In genomic region chr5:95871407-95871806, GRCh38 we compare ENCODE assay signal across 15 cellular contexts. TPM values are rescaled to one million over a fixed set of nuclear protein-coding genes. Genes with fewer than 3 reads are reported as not detected.
DNase-seq lines count a peak whose midpoint lies in the region; ATAC-seq and TF ChIP-seq lines count a peak whose summit lies in the region.
"Had no signal": no experiment of that assay in that cellular context is flagged by ENCODE, and none has a peak within 500 bp of the region (broad histone marks: within the 10 kb centered on the region; RNA-seq: fewer than 3 reads in every experiment).

No MANE protein-coding gene starts in this region.

- DNase-seq in activated CD8-positive, alpha-beta T cell treated with anti-CD3 and anti-CD28 coated beads for 36 hours: no peak
- DNase-seq in activated CD8-positive, alpha-beta T cell treated with anti-CD3 and anti-CD28 coated beads, Interleukin-2, amount 10 ng/mL, durations not matched to agents 7 days and 5 days: no peak
- DNase-seq in natural killer cell treated with Interleukin-12 subunit alpha and Interleukin-12 subunit beta and Interleukin-15 and Interleukin-18, amount 100 ng/mL, for 72 hours (ENCODE audit: low spot score): no peak
- DNase-seq in natural killer cell: no peak
- no peak for DNase-seq in NCI-H2029 treated with DMSO at 0.1 percent for 48 hours (lab: John Stamatoyannopoulos, UW)
- no peak for DNase-seq in T-helper 2 cell
- DNase-seq: C1 segment of cervical spinal cord; CD8-positive, alpha-beta memory T cell; DMS79; KBM-7; NCI-H1105 treated with DMSO at 0.1 percent for 48 hours; NCI-H1694 had no signal

- no peak for ATAC-seq in activated CD8-positive, alpha-beta T cell treated with anti-CD3 and anti-CD28 coated beads for 36 hours
- ATAC-seq in activated CD8-positive, alpha-beta T cell treated with anti-CD3 and anti-CD28 coated beads, Interleukin-2, amount 10 ng/mL, durations not matched to agents 7 days and 5 days: no peak
- no peak for ATAC-seq in natural killer cell treated with Interleukin-12 subunit alpha and Interleukin-12 subunit beta and Interleukin-15 and Interleukin-18, amount 100 ng/mL, for 72 hours
- no peak for ATAC-seq in natural killer cell
- ATAC-seq: A549, Panc1 had no signal

- TF ChIP-seq CTCF in activated CD8-positive, alpha-beta T cell treated with anti-CD3 and anti-CD28 coated beads for 36 hours (IDR thresholded peaks at IDR 0.05): no peak
- no peak for TF ChIP-seq CTCF in natural killer cell (IDR thresholded peaks at IDR 0.05)

- peaks cover 48% of the 10 kb centered on the region for H3K4me1 Mint-ChIP-seq in activated CD8-positive, alpha-beta T cell treated with anti-CD3 and anti-CD28 coated beads for 36 hours (ENCODE audit: low read depth)
- H3K4me1 Mint-ChIP-seq in activated CD8-positive, alpha-beta T cell treated with anti-CD3 and anti-CD28 coated beads, Interleukin-2, amount 10 ng/mL, durations not matched to agents 7 days and 5 days (ENCODE audit: low read depth): peaks cover 31% of the 10 kb centered on the region
- H3K4me1 Mint-ChIP-seq in natural killer cell treated with Interleukin-12 subunit alpha and Interleukin-12 subunit beta and Interleukin-15 and Interleukin-18, amount 100 ng/mL, for 72 hours (ENCODE audit: low read depth in 2 of 2): peaks cover 49 to 51% of the 10 kb centered on the region in 2 donors
- H3K4me1 Mint-ChIP-seq in natural killer cell: peaks cover 27 to 30% of the 10 kb centered on the region in 2 donors
- H3K4me1 Mint-ChIP-seq in activated naive CD8-positive, alpha-beta T cell (ENCODE audit: low read depth): peaks cover 49% of the 10 kb centered on the region

- peaks cover 4% of the 10 kb centered on the region for H3K36me3 Mint-ChIP-seq in activated CD8-positive, alpha-beta T cell treated with anti-CD3 and anti-CD28 coated beads for 36 hours (ENCODE audit: low read depth)
- peaks cover 11% of the 10 kb centered on the region for H3K36me3 Mint-ChIP-seq in activated CD8-positive, alpha-beta T cell treated with anti-CD3 and anti-CD28 coated beads, Interleukin-2, amount 10 ng/mL, durations not matched to agents 7 days and 5 days (ENCODE audit: low read depth)
- peaks cover 12% of the 10 kb centered on the region for H3K36me3 Mint-ChIP-seq in natural killer cell treated with Interleukin-12 subunit alpha and Interleukin-12 subunit beta and Interleukin-15 and Interleukin-18, amount 100 ng/mL, for 72 hours
- no peaks in the 10 kb centered on the region for H3K36me3 Mint-ChIP-seq in natural killer cell
- no peaks in the 10 kb centered on the region for H3K36me3 Mint-ChIP-seq in activated naive CD8-positive, alpha-beta T cell

- intact Hi-C loops in activated CD8-positive, alpha-beta T cell treated with anti-CD3 and anti-CD28 coated beads for 36 hours (cut with micrococcal nuclease): loop anchor here (5.0 kb wide), 3 partner anchors 56 to 196 kb away; partner anchors contain the start of gene ELL2
- intact Hi-C loops in natural killer cell (cut with micrococcal nuclease): no loop called here

- H3K9me3 Mint-ChIP-seq in activated CD8-positive, alpha-beta T cell treated with anti-CD3 and anti-CD28 coated beads for 36 hours: peaks cover 4% of the 10 kb centered on the region
- peaks cover 6% of the 10 kb centered on the region for H3K9me3 Mint-ChIP-seq in activated CD8-positive, alpha-beta T cell treated with anti-CD3 and anti-CD28 coated beads, Interleukin-2, amount 10 ng/mL, durations not matched to agents 7 days and 5 days (ENCODE audit: insufficient read depth)
- H3K9me3 Mint-ChIP-seq in natural killer cell treated with Interleukin-12 subunit alpha and Interleukin-12 subunit beta and Interleukin-15 and Interleukin-18, amount 100 ng/mL, for 72 hours: no peaks in the 10 kb centered on the region
- no peaks in the 10 kb centered on the region for H3K9me3 Mint-ChIP-seq in natural killer cell
- H3K9me3 Mint-ChIP-seq in activated naive CD8-positive, alpha-beta T cell (ENCODE audit: low read depth): no peaks in the 10 kb centered on the region
- H3K9me3 Mint-ChIP-seq: CD8-positive, alpha-beta memory T cell had no signal

- POLR2A ChIA-PET in activated CD8-positive, alpha-beta T cell treated with anti-CD3 and anti-CD28 coated beads for 36 hours (lab: Charles Lee): interaction anchor here (2.9 to 3.8 kb wide), 2 partner anchors 9 to 12 kb away, joined by 14 to 15 read pairs; no protein-coding TSS in a partner anchor
- POLR2A ChIA-PET in activated CD8-positive, alpha-beta T cell treated with anti-CD3 and anti-CD28 coated beads, Interleukin-2, amount 10 ng/mL, durations not matched to agents 7 days and 5 days (lab: Charles Lee): no interaction called here

- H3K4me3 Mint-ChIP-seq in activated CD8-positive, alpha-beta T cell treated with anti-CD3 and anti-CD28 coated beads for 36 hours: no peak overlapping the region
- H3K4me3 Mint-ChIP-seq in activated CD8-positive, alpha-beta T cell treated with anti-CD3 and anti-CD28 coated beads, Interleukin-2, amount 10 ng/mL, durations not matched to agents 7 days and 5 days: no peak overlapping the region
- H3K4me3 Mint-ChIP-seq in natural killer cell treated with Interleukin-12 subunit alpha and Interleukin-12 subunit beta and Interleukin-15 and Interleukin-18, amount 100 ng/mL, for 72 hours: peak overlapping the region; percentile 79
- H3K4me3 Mint-ChIP-seq in natural killer cell: no peak overlapping the region
- H3K4me3 Mint-ChIP-seq in activated naive CD8-positive, alpha-beta T cell: peak overlapping the region; percentile 27

- no peaks in the 10 kb centered on the region for H3K27me3 Mint-ChIP-seq in activated CD8-positive, alpha-beta T cell treated with anti-CD3 and anti-CD28 coated beads for 36 hours
- no peaks in the 10 kb centered on the region for H3K27me3 Mint-ChIP-seq in activated CD8-positive, alpha-beta T cell treated with anti-CD3 and anti-CD28 coated beads, Interleukin-2, amount 10 ng/mL, durations not matched to agents 7 days and 5 days (ENCODE audit: low read depth)
- no peaks in the 10 kb centered on the region for H3K27me3 Mint-ChIP-seq in natural killer cell treated with Interleukin-12 subunit alpha and Interleukin-12 subunit beta and Interleukin-15 and Interleukin-18, amount 100 ng/mL, for 72 hours
- peaks cover 13 to 33% of the 10 kb centered on the region in 2 donors for H3K27me3 Mint-ChIP-seq in natural killer cell (ENCODE audit: low read depth in 2 of 2)
- no peaks in the 10 kb centered on the region for H3K27me3 Mint-ChIP-seq in activated naive CD8-positive, alpha-beta T cell

- peak overlapping the region; percentile 100 for H3K27ac Mint-ChIP-seq in activated CD8-positive, alpha-beta T cell treated with anti-CD3 and anti-CD28 coated beads for 36 hours
- H3K27ac Mint-ChIP-seq in activated CD8-positive, alpha-beta T cell treated with anti-CD3 and anti-CD28 coated beads, Interleukin-2, amount 10 ng/mL, durations not matched to agents 7 days and 5 days: no peak overlapping the region
- peak overlapping the region; percentile 91 to 98 for H3K27ac Mint-ChIP-seq in natural killer cell treated with Interleukin-12 subunit alpha and Interleukin-12 subunit beta and Interleukin-15 and Interleukin-18, amount 100 ng/mL, for 72 hours
- no peak overlapping the region for H3K27ac Mint-ChIP-seq in natural killer cell
- peak overlapping the region; percentile 97 for H3K27ac Mint-ChIP-seq in activated naive CD8-positive, alpha-beta T cell

- CTCF ChIA-PET in activated CD8-positive, alpha-beta T cell treated with anti-CD3 and anti-CD28 coated beads for 36 hours (lab: Charles Lee): interaction anchor here (1.0 to 4.4 kb wide), 4 partner anchors 12 to 465 kb away, joined by 3 to 21 read pairs (median 17); partner anchors contain the start of gene ELL2
- CTCF ChIA-PET in activated CD8-positive, alpha-beta T cell treated with anti-CD3 and anti-CD28 coated beads, Interleukin-2, amount 10 ng/mL, durations not matched to agents 7 days and 5 days (lab: Charles Lee): interaction anchor here (1.0 to 3.8 kb wide), 5 partner anchors 11 to 90 kb away, joined by 3 to 34 read pairs (median 3); partner anchors contain the start of gene ELL2

RNA-seq across cellular contexts. Expression of gene GLRX, which starts 48.9 kb away (rescaled TPM):
- 10 to 100 TPM; 28.4 to 32.6 TPM for total RNA-seq in activated CD8-positive, alpha-beta T cell treated with anti-CD3 and anti-CD28 coated beads for 36 hours
- 10 to 100 TPM; 65.4 to 67.4 TPM for total RNA-seq in activated CD8-positive, alpha-beta T cell treated with anti-CD3 and anti-CD28 coated beads, Interleukin-2, amount 10 ng/mL, durations not matched to agents 7 days and 5 days
- 100 to 1,000 TPM; 109 to 408 TPM for total RNA-seq in natural killer cell treated with Interleukin-12 subunit alpha and Interleukin-12 subunit beta and Interleukin-15 and Interleukin-18, amount 100 ng/mL, for 72 hours
- 100 to 1,000 TPM in 1 of 3 donors, 10 to 100 TPM in 2; 59.2 to 102 (median 62.5) TPM for total RNA-seq in natural killer cell

Comparison
In these comparisons a context has a peak if more than half of its experiments do, and no peak if none do; other contexts are left out.
1. H3K27ac Mint-ChIP-seq: peak in activated CD8-positive, alpha-beta T cell treated with anti-CD3 and anti-CD28 coated beads for 36 hours (single experiment), natural killer cell treated with Interleukin-12 subunit alpha and Interleukin-12 subunit beta and Interleukin-15 and Interleukin-18, amount 100 ng/mL, for 72 hours (2 of 2) and activated naive CD8-positive, alpha-beta T cell (single experiment); none in activated CD8-positive, alpha-beta T cell treated with anti-CD3 and anti-CD28 coated beads, Interleukin-2, amount 10 ng/mL, durations not matched to agents 7 days and 5 days (single experiment) and natural killer cell (0 of 2).
2. H3K4me3 Mint-ChIP-seq: peak in natural killer cell treated with Interleukin-12 subunit alpha and Interleukin-12 subunit beta and Interleukin-15 and Interleukin-18, amount 100 ng/mL, for 72 hours (single experiment) and activated naive CD8-positive, alpha-beta T cell (single experiment); none in activated CD8-positive, alpha-beta T cell treated with anti-CD3 and anti-CD28 coated beads for 36 hours (single experiment), activated CD8-positive, alpha-beta T cell treated with anti-CD3 and anti-CD28 coated beads, Interleukin-2, amount 10 ng/mL, durations not matched to agents 7 days and 5 days (single experiment) and natural killer cell (single experiment).